Comparison of ENCODE assay signal across 1 cellular context in genomic region chr4:165367040-165367439, GRCh38.
TF ChIP-seq lines count a peak whose summit lies in the region.

No MANE protein-coding gene starts in this region.

TF ChIP-seq in HCT116, 20 proteins besides CTCF, POLR2A, EP300 and RAD21 (continued from another document):
- TF ChIP-seq REST (IDR thresholded peaks at IDR 0.05; ENCODE audit: low read depth), result no peak
- TF ChIP-seq SIN3A (IDR thresholded peaks at IDR 0.05; ENCODE audit: low read depth), result no peak
- no peak for TF ChIP-seq YY1 (IDR thresholded peaks at IDR 0.05; ENCODE audit: extremely low read depth, insufficient replicate concordance, low read depth, low read length)
- no peak for TF ChIP-seq JUND (IDR thresholded peaks at IDR 0.05)
- no peak for TF ChIP-seq EZH2phosphoT487 (IDR thresholded peaks at IDR 0.05; ENCODE audit: borderline replicate concordance)
- TF ChIP-seq ZNF274 (IDR thresholded peaks at IDR 0.05; ENCODE audit: low read depth, low read length), result no peak
- TF ChIP-seq POLR2AphosphoS5 (IDR thresholded peaks at IDR 0.05; ENCODE audit: low read depth, low read length), result peak; percentile 42; the same call in 1 of the 2 replicates
- no peak for TF ChIP-seq SRF (IDR thresholded peaks at IDR 0.05; ENCODE audit: low read depth)
- no peak for TF ChIP-seq EGR1 (IDR thresholded peaks at IDR 0.05; ENCODE audit: low read depth)
- 0 out of 2 replicates have a peak, but pooled peaks have one; percentile 19 for TF ChIP-seq SP1 (IDR thresholded peaks at IDR 0.05; ENCODE audit: low read depth)
- peak; percentile 19; the same call in 1 of the 2 replicates for TF ChIP-seq CBX3 (IDR thresholded peaks at IDR 0.05; ENCODE audit: low read depth)
- no peak for TF ChIP-seq TCF7L2 (IDR thresholded peaks at IDR 0.05; ENCODE audit: borderline replicate concordance, extremely low read depth, insufficient read depth, insufficient read length)
- no peak for TF ChIP-seq EZH2 (IDR thresholded peaks at IDR 0.05)
- TF ChIP-seq MAX (IDR thresholded peaks at IDR 0.05), result peak; percentile 71
